In the genomic region with DNA sequence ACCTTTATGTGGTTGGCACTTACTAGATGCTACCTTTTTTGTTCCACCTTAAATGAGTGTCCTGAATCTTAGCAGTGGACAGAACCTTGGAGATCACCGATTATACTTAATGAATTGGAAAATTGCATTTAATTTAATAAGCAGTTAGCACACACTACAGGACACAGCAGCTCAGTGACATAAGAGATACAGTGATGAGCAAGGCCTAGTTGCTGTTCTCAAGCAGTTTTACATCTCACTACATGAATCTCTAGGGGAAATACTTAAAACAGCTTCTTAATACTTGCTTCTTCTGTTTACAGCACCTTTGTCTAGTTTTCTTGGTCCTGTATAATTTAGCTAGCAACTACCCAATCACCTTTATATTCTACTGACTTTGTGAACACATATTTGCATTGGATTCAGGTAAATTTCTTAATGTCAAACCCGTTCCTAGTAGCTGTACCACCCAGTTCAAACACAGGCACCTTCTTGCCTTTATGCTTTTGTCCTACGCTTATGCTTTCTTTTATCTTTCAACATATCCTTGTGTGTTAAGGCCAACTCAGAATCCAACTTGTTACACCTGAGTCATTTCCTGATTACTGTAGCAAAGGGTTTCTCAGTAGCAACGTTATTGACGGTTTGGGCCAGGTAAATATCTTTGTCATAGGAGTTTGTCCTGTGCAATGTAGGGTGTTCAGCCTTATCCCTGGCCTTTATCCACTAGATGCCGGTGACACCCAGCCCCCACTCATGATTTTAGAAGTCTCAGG, we compare ENCODE assay signal across 9 cellular contexts. TPM values are rescaled to one million over a fixed set of nuclear protein-coding genes. Genes with fewer than 3 reads are reported as not detected.
DNase-seq lines count a peak whose midpoint lies in the region; ATAC-seq and TF ChIP-seq lines count a peak whose summit lies in the region.
"Had no signal": no experiment of that assay in that cellular context is flagged by ENCODE, and none has a peak within 500 bp of the region (broad histone marks: within the 10 kb centered on the region; RNA-seq: fewer than 3 reads in every experiment).

No MANE protein-coding gene starts in this region.

- no peak overlapping the region for H2AFZ ChIP-seq in PC-9

- H3F3A ChIP-seq in PC-9 (ENCODE audit: insufficient read depth, low read depth), result peaks cover 27% of the 10 kb centered on the region; the same call in 1 of the 2 replicates

- H3K4me3 ChIP-seq in GM12865 (ENCODE audit: low read depth, low read length) (peak overlapping the region; percentile 66), PC-9 (peak overlapping the region; percentile 96), retinal pigment epithelial cell (ENCODE audit: low read length) (peak overlapping the region; percentile 98)

- ATAC-seq in GM19397 (IDR thresholded peaks at IDR 0.05; ENCODE audit: unreplicated experiment), result no peak

- no peaks in the 10 kb centered on the region for H3K27me3 ChIP-seq in PC-9 (ENCODE audit: insufficient read depth, low read depth)

- H3K9me2 ChIP-seq in PC-9 (ENCODE audit: insufficient read depth), result no peaks in the 10 kb centered on the region

- H3K4me1 ChIP-seq in PC-9 (replicated peaks; ENCODE audit: insufficient read depth), result peaks cover 30% of the 10 kb centered on the region

- peak overlapping the region; percentile 80 for H3K4me2 ChIP-seq in PC-9

- DNase-seq in GM12865 (ENCODE audit: low read depth) (peak; percentile 22), PC-9 (peak; percentile 16 to 82), erythroblast (lab: John Stamatoyannopoulos, UW) (peak; percentile 53 to 75), retinal pigment epithelial cell (ENCODE audit: low read depth) (no peak), hepatic stellate cell (ENCODE audit: low spot score) (no peak), NCI-H446 treated with DMSO at 0.1 percent for 48 hours (lab: John Stamatoyannopoulos, UW) (no peak), mucosa of gallbladder (ENCODE audit: low spot score) (no peak)
- DNase-seq: activated effector memory CD4-positive, alpha-beta T cell treated with anti-CD3 and anti-CD28 coated beads, Interleukin-2, amount 50 U/mL, for 16 hours had no signal

- H3K27ac ChIP-seq in PC-9, result peak overlapping the region; percentile 91

- intact Hi-C loops in PC-9 (cut with micrococcal nuclease; ENCODE audit: unreplicated experiment), result loop anchor here (2.0 kb wide), 1 partner anchor 27 kb away; no protein-coding TSS in a partner anchor

- TF ChIP-seq CTCF in GM12865 (IDR thresholded peaks at IDR 0.05; ENCODE audit: insufficient read depth, low read depth, low read length, missing control alignments) (no peak), PC-9 (conservative IDR thresholded peaks at IDR 0.05) (no peak), retinal pigment epithelial cell (conservative IDR thresholded peaks at IDR 0.05; ENCODE audit: low read depth, low read length) (no peak)

- no peaks in the 10 kb centered on the region for H4K20me1 ChIP-seq in PC-9 (ENCODE audit: insufficient read depth)

- TF ChIP-seq POLR2A in erythroblast (IDR thresholded peaks at IDR 0.05; ENCODE audit: low read length), result no peak

- no peaks in the 10 kb centered on the region for H3K36me3 ChIP-seq in PC-9 (ENCODE audit: low read depth)

- POLR2A ChIA-PET in PC-9 (lab: Charles Lee; ENCODE audit: unreplicated experiment), result interaction anchor here (0.7 kb wide), 1 partner anchor 29 kb away, joined by 9 read pairs; no protein-coding TSS in a partner anchor

- H3K9me3 ChIP-seq in PC-9 (ENCODE audit: insufficient read depth, low read depth), result no peaks in the 10 kb centered on the region

- peaks cover 84% of the 10 kb centered on the region for H3K79me2 ChIP-seq in PC-9 (ENCODE audit: low read depth)

- CTCF ChIA-PET in PC-9 (lab: Charles Lee), result no interaction called here

- BruUV-seq in PC-9 (replicated peaks; lab: Mats Ljungman, UMichigan), result no TSS peak

RNA-seq across cellular contexts. Expression of a gene that starts 1.8 kb away (rescaled TPM):
- total RNA-seq in PC-9 (2021) (37.0 and 38.8 TPM in 2 replicates), mucosa of gallbladder (20.1 TPM)

RNA-seq across cellular contexts. Expression of a gene that starts 28.6 kb away (rescaled TPM):
- total RNA-seq in PC-9 (2021), result 29.6 and 36.3 TPM in 2 replicates
- 17.0 TPM for total RNA-seq in mucosa of gallbladder

Comparison
In these comparisons a context has a peak if more than half of its experiments do, and no peak if none do; other contexts are left out.
1. DNase-seq: peak in GM12865 (single experiment), PC-9 (2 of 2) and erythroblast (2 of 2); none in retinal pigment epithelial cell (single experiment), hepatic stellate cell (single experiment), NCI-H446 treated with DMSO at 0.1 percent for 48 hours (single experiment) and mucosa of gallbladder (single experiment).
2. Peak in every context shown above with its lines, with median percentiles within 50 percentile points of each other: H3K4me3 ChIP-seq.